ENCODE assay signal across 24 cellular contexts in the genomic region with DNA sequence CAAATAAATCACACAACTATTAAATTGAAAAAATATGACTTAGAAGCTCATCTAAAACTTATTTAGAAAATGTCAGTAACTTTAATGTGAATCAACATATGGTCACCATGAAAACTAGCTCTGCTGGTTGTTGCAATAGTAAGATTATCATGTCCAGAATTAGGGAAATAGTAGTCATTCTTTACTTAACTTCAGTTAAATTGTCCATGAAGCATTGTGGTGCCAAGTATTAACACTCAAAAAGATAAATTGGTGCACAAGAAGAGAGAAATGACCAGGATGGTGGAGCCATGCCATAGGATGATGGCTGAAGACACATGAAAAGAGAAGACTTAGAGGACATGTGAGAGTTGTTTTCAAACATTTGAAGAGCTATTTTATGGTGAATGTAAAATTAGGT.
"Had no signal": no experiment of that assay in that cellular context is flagged by ENCODE, and none has a peak within 500 bp of the region (broad histone marks: within the 10 kb centered on the region; RNA-seq: fewer than 3 reads in every experiment).

No MANE protein-coding gene starts in this region.

- H3K4me3 ChIP-seq: left ventricle myocardium inferior, lung, neural progenitor cell, right atrium auricular region, right lobe of liver, smooth muscle cell, stomach, testis, thyroid gland, transverse colon, upper lobe of left lung, vagina had no signal

- DNase-seq: islet precursor cell; left ventricle myocardium inferior; mesendoderm; naive B cell; natural killer cell; nephron progenitor cell; occipital lobe; right lobe of liver; stimulated activated CD4-positive, alpha-beta T cell treated with anti-CD3 and anti-CD28 coated beads, Interleukin-15, amount 100 ng/mL, for 24 hours; stimulated activated CD4-positive, alpha-beta T cell treated with anti-CD3 and anti-CD28 coated beads, Interleukin-2, amount 100 ng/mL, for 24 hours; stimulated activated CD4-positive, alpha-beta T cell treated with anti-CD3 and anti-CD28 coated beads, Interleukin-4, amount 100 ng/mL, for 1 hour; stimulated activated naive B cell treated with anti-CD40 and anti-IgM and Interleukin-4, amounts not matched to agents 10 μg/mL and 1 μg/mL and 100 μg/mL, for 72 hours; stimulated activated naive CD8-positive, alpha-beta T cell treated with anti-CD3 and anti-CD28 coated beads, Interleukin-15, Interleukin-2, amounts not matched to agents 100 U/mL and 50 U/mL, for 24 hours; stomach; testis; thyroid gland; transverse colon; upper lobe of left lung had no signal

- H3K36me3 ChIP-seq: left ventricle myocardium inferior, neural progenitor cell, neutrophil, right atrium auricular region, right lobe of liver, stomach, thyroid gland, transverse colon, upper lobe of left lung, vagina had no signal

- H3K9me3 ChIP-seq: left ventricle myocardium inferior, neutrophil, right atrium auricular region, right lobe of liver, stomach, testis, thyroid gland, transverse colon, upper lobe of left lung, vagina had no signal

- ATAC-seq: natural killer cell; right lobe of liver; stimulated activated naive B cell treated with anti-CD40 and anti-IgM and Interleukin-4, amounts not matched to agents 10 μg/mL and 1 μg/mL and 100 μg/mL, for 72 hours; stimulated activated naive CD8-positive, alpha-beta T cell treated with anti-CD3 and anti-CD28 coated beads, Interleukin-15, Interleukin-2, amounts not matched to agents 100 U/mL and 50 U/mL, for 24 hours had no signal

- H3K27me3 ChIP-seq: neural progenitor cell, neutrophil, right atrium auricular region, right lobe of liver, stomach, testis, thyroid gland, transverse colon, upper lobe of left lung, vagina had no signal
